ENCODE assay signal across 18 cellular contexts in the genomic region with DNA sequence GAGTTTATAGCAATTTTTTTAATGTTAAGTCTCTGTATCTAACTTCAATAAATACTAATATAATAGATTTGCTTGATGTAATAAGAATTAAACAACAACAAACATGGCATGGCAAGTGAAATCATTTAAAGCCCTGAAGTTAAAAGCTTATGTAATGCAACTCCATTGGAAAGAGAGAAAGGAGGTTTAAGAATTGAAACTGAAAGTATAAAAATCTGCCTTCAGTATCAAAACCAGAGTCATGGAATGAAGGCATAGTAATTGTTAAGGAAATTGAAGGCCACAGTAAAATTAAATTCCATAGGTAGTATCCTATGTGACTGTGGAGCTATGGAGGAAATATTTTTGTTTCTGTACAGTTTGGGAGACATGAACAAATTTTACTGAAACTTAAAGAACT. TPM values are rescaled to one million over a fixed set of nuclear protein-coding genes. Genes with fewer than 3 reads are reported as not detected.
DNase-seq lines count a peak whose midpoint lies in the region; ATAC-seq, FAIRE-seq and TF ChIP-seq lines count a peak whose summit lies in the region.
"Had no signal": no experiment of that assay in that cellular context is flagged by ENCODE, and none has a peak within 500 bp of the region (broad histone marks: within the 10 kb centered on the region; RNA-seq: fewer than 3 reads in every experiment).

No MANE protein-coding gene starts in this region.

- intact Hi-C loops in CD4-positive, alpha-beta T cell (cut with DNase I, micrococcal nuclease), result no loop called here

- DNase-seq in CD4-positive, alpha-beta T cell, result no peak
- DNase-seq in GM03348 (ENCODE audit: low spot score) (peak; percentile 14), adipocyte (ENCODE audit: low read depth) (peak; percentile 44), lung microvascular endothelial cell (ENCODE audit: low read depth in 2 of 2) (peak; percentile 9 to 12), GM12891 (ENCODE audit: insufficient read length, low spot score) (no peak)
- no peak for DNase-seq in effector memory CD4-positive, alpha-beta T cell
- DNase-seq: activated naive CD4-positive, alpha-beta T cell treated with anti-CD3 and anti-CD28 coated beads, Interleukin-2, amount 50 U/mL, for 16 hours; GDM1; H9; KBM-7; left ventricle myocardium inferior; NCI-H1694; NCI-H510A treated with DMSO at 0.1 percent for 48 hours; Peyer's patch; sigmoid colon; stimulated activated naive B cell treated with anti-CD40 and anti-IgM and Interleukin-4, amounts not matched to agents 10 μg/mL and 1 μg/mL and 100 μg/mL, for 72 hours had no signal

- peaks cover 45% of the 10 kb centered on the region for H3K4me1 ChIP-seq in adipocyte (ENCODE audit: control insufficient read depth, insufficient read depth, low read length)
- no peaks in the 10 kb centered on the region for H3K4me1 ChIP-seq in effector memory CD4-positive, alpha-beta T cell (ENCODE audit: control insufficient read depth, insufficient read depth, low read length, poor library complexity, severe bottlenecking)
- H3K4me1 ChIP-seq: Peyer's patch had no signal

- H3K36me3 ChIP-seq in adipocyte (ENCODE audit: control insufficient read depth, insufficient read depth, low read length, severe bottlenecking), result no peaks in the 10 kb centered on the region
- H3K36me3 ChIP-seq in effector memory CD4-positive, alpha-beta T cell (ENCODE audit: control insufficient read depth, insufficient read depth, low read length), result no peaks in the 10 kb centered on the region
- H3K36me3 ChIP-seq: left ventricle myocardium inferior, Peyer's patch, sigmoid colon, vagina had no signal

- POLR2A ChIA-PET in CD4-positive, alpha-beta T cell (lab: Charles Lee), result interaction anchor here (1.4 kb wide), 1 partner anchor 47 kb away, joined by 3 read pairs; no protein-coding TSS in a partner anchor

- TF ChIP-seq POLR2A in GM12891 (IDR thresholded peaks at IDR 0.05; ENCODE audit: low read depth, low read length), result no peak

- no peak for TF ChIP-seq CTCF in CD4-positive, alpha-beta T cell (IDR thresholded peaks at IDR 0.05)

- ATAC-seq in CD4-positive, alpha-beta T cell (ENCODE audit: poor library complexity), result no peak
- ATAC-seq in esophagus mucosa, result no peak
- ATAC-seq: stimulated activated naive B cell treated with anti-CD40 and anti-IgM and Interleukin-4, amounts not matched to agents 10 μg/mL and 1 μg/mL and 100 μg/mL, for 72 hours had no signal

- no peak overlapping the region for H3K27ac Mint-ChIP-seq in CD4-positive, alpha-beta T cell
- H3K27ac Mint-ChIP-seq: H9; stimulated activated naive B cell treated with anti-CD40 and anti-IgM and Interleukin-4, amounts not matched to agents 10 μg/mL and 1 μg/mL and 100 μg/mL, for 72 hours had no signal

- no peaks in the 10 kb centered on the region for H3K36me3 Mint-ChIP-seq in CD4-positive, alpha-beta T cell (ENCODE audit: low read depth)
- H3K36me3 Mint-ChIP-seq: stimulated activated naive B cell treated with anti-CD40 and anti-IgM and Interleukin-4, amounts not matched to agents 10 μg/mL and 1 μg/mL and 100 μg/mL, for 72 hours had no signal

- no peaks in the 10 kb centered on the region for H3K9me3 ChIP-seq in CD4-positive, alpha-beta T cell (ENCODE audit: control insufficient read depth, low read length)
- no peaks in the 10 kb centered on the region for H3K9me3 ChIP-seq in adipocyte (ENCODE audit: control insufficient read depth, low read length)
- H3K9me3 ChIP-seq in effector memory CD4-positive, alpha-beta T cell (ENCODE audit: control insufficient read depth, low read length), result no peaks in the 10 kb centered on the region
- H3K9me3 ChIP-seq: left ventricle myocardium inferior, Peyer's patch, sigmoid colon, vagina had no signal

- H3K4me1 Mint-ChIP-seq in CD4-positive, alpha-beta T cell (ENCODE audit: low read depth), result peaks cover 30% of the 10 kb centered on the region
- H3K4me1 Mint-ChIP-seq: stimulated activated naive B cell treated with anti-CD40 and anti-IgM and Interleukin-4, amounts not matched to agents 10 μg/mL and 1 μg/mL and 100 μg/mL, for 72 hours had no signal

- H3K27me3 Mint-ChIP-seq in CD4-positive, alpha-beta T cell, result no peaks in the 10 kb centered on the region
- H3K27me3 Mint-ChIP-seq: stimulated activated naive B cell treated with anti-CD40 and anti-IgM and Interleukin-4, amounts not matched to agents 10 μg/mL and 1 μg/mL and 100 μg/mL, for 72 hours had no signal

- peak overlapping the region; percentile 60 for H3K4me3 ChIP-seq in adipocyte (ENCODE audit: low read length)
- H3K4me3 ChIP-seq in effector memory CD4-positive, alpha-beta T cell (ENCODE audit: insufficient read depth, low read depth, low read length, poor library complexity, severe bottlenecking), result no peak overlapping the region
- H3K4me3 ChIP-seq: left ventricle myocardium inferior, Peyer's patch, vagina had no signal

- H3K9ac ChIP-seq in adipocyte (ENCODE audit: low read length), result peak overlapping the region; percentile 36

- peak overlapping the region; percentile 61 for H3K4me3 Mint-ChIP-seq in CD4-positive, alpha-beta T cell
- H3K4me3 Mint-ChIP-seq: H9; stimulated activated naive B cell treated with anti-CD40 and anti-IgM and Interleukin-4, amounts not matched to agents 10 μg/mL and 1 μg/mL and 100 μg/mL, for 72 hours had no signal

- no peak for FAIRE-seq in GM12891 (lab: Jason Lieb, UNC)

- H3K9me3 Mint-ChIP-seq in CD4-positive, alpha-beta T cell, result no peaks in the 10 kb centered on the region
- H3K9me3 Mint-ChIP-seq: H9; stimulated activated naive B cell treated with anti-CD40 and anti-IgM and Interleukin-4, amounts not matched to agents 10 μg/mL and 1 μg/mL and 100 μg/mL, for 72 hours had no signal

- H3K27ac ChIP-seq in CD4-positive, alpha-beta T cell (ENCODE audit: low read depth, low read length), result no peak overlapping the region
- H3K27ac ChIP-seq in effector memory CD4-positive, alpha-beta T cell (ENCODE audit: insufficient read depth, low read length, poor library complexity, severe bottlenecking), result no peak overlapping the region
- H3K27ac ChIP-seq: left ventricle myocardium inferior, Peyer's patch, vagina had no signal

- CTCF ChIA-PET in CD4-positive, alpha-beta T cell (lab: Charles Lee), result no interaction called here

- no peaks in the 10 kb centered on the region for H3K27me3 ChIP-seq in CD4-positive, alpha-beta T cell (ENCODE audit: control insufficient read depth, insufficient read depth, low read length)
- H3K27me3 ChIP-seq in adipocyte (replicated peaks; ENCODE audit: control insufficient read depth, insufficient read depth, low read length), result no peaks in the 10 kb centered on the region
- no peaks in the 10 kb centered on the region for H3K27me3 ChIP-seq in effector memory CD4-positive, alpha-beta T cell (replicated peaks; ENCODE audit: control insufficient read depth, insufficient read depth, low read length, poor library complexity, severe bottlenecking)
- H3K27me3 ChIP-seq: Peyer's patch, sigmoid colon, vagina had no signal

TF ChIP-seq in GM12891, 5 proteins besides CTCF, POLR2A, EP300 and RAD21:
- TF ChIP-seq POU2F2 (IDR thresholded peaks at IDR 0.05; ENCODE audit: low read depth, low read length) (no peak), POLR2AphosphoS5 (IDR thresholded peaks at IDR 0.05; ENCODE audit: low read depth, low read length) (no peak), PAX5 (IDR thresholded peaks at IDR 0.05; ENCODE audit: insufficient read depth, low read length, severe bottlenecking) (no peak), TAF1 (IDR thresholded peaks at IDR 0.05; ENCODE audit: low read depth, low read length) (no peak), SPI1 (IDR thresholded peaks at IDR 0.05; ENCODE audit: low read depth, low read length) (no peak)
TF ChIP-seq in GM12891: peak in this region for 0.

RNA-seq across cellular contexts. Expression of a gene that starts 55.1 kb away (rescaled TPM):
- total RNA-seq in CD4-positive, alpha-beta T cell, result 100 to 1,000 TPM; 101 to 102 TPM
- total RNA-seq in lung microvascular endothelial cell, result 100.0 and 116 TPM in 2 replicates
- 161 TPM for total RNA-seq in esophagus mucosa
- 78.0 TPM for polyA plus RNA-seq in GM12891 (2012; ENCODE audit: low read depth, missing spikeins)

Comparison
In these comparisons a context has a peak if more than half of its experiments do, and no peak if none do; other contexts are left out.
1. DNase-seq: peak in GM03348 (single experiment), adipocyte (single experiment) and lung microvascular endothelial cell (2 of 2); none in CD4-positive, alpha-beta T cell (0 of 10), effector memory CD4-positive, alpha-beta T cell (0 of 3) and GM12891 (single experiment).